In the genomic region with DNA sequence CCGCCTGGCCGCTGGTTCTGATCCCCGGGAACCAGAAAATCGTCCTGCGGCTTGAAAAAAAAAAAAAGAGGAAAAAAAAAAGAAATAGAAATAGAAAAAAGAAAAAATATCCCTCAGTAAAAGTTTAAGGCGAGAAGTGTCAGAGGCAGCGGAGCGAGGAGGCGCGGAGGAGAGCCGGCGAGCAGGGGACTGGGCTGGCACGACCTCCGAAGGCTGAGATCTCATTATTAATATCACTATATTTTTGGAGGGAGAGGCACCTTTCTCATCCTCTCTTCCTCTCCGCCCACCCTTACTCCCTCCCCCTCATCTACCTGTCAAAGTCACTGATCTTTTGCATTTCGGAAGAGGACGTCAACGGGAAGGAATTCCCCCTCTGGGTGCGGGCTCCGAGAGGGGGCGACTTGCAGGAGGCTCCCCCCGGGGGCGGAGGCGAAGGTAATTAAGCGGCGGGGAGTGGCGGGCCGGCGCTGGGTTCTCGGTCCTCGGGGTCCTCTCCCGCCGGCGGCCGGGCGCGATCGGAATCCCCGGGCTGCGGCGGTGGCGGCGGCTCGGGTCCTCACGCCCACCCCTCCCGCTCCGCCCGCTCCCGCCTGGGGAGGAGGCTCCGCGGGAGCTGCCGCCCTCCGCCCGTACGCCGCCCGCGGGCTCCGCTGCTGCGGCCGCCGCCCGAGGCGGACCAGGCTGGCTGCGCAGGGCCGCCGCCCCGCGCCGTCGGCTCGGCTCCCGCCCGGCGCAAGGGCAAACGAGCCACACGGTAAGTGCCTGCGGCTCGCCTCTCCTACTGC, we compare ENCODE assay signal across 9 cellular contexts. TPM values are rescaled to one million over a fixed set of nuclear protein-coding genes. Genes with fewer than 3 reads are reported as not detected.
DNase-seq lines count a peak whose midpoint lies in the region; ATAC-seq, FAIRE-seq and TF ChIP-seq lines count a peak whose summit lies in the region.
"Had no signal": no experiment of that assay in that cellular context is flagged by ENCODE, and none has a peak within 500 bp of the region (broad histone marks: within the 10 kb centered on the region; RNA-seq: fewer than 3 reads in every experiment).

Gene NTNG1, plus strand, starts transcription at position 337 of the 788 bp plus-strand sequence.

- 1% methylated on average over 79 of the region's 79 CpGs for WGBS in urinary bladder

- H3K4me3 Mint-ChIP-seq in T-helper 2 cell treated with Interferon-gamma antibody and Interleukin-4, amounts not matched to agents 5 μg/mL and 100 μg/mL, for 36 hours: peak within 1 kb of the TSS; percentile 75
- H3K4me3 Mint-ChIP-seq in endothelial cell (ENCODE audit: unreplicated experiment): peak within 1 kb of the TSS; percentile 96

- no peaks in the 10 kb centered on the region for H3K9me3 Mint-ChIP-seq in T-helper 2 cell treated with Interferon-gamma antibody and Interleukin-4, amounts not matched to agents 5 μg/mL and 100 μg/mL, for 36 hours
- no peaks in the 10 kb centered on the region for H3K9me3 Mint-ChIP-seq in endothelial cell (ENCODE audit: unreplicated experiment)

- no peak within 1 kb of the TSS for H3K27ac Mint-ChIP-seq in T-helper 2 cell treated with Interferon-gamma antibody and Interleukin-4, amounts not matched to agents 5 μg/mL and 100 μg/mL, for 36 hours
- no peak within 1 kb of the TSS for H3K27ac Mint-ChIP-seq in endothelial cell (ENCODE audit: unreplicated experiment)

- TF ChIP-seq CTCF in endothelial cell (IDR thresholded peaks at IDR 0.05; ENCODE audit: unreplicated experiment): no peak

- no peak within 1 kb of the TSS for H3K27ac ChIP-seq in urinary bladder (ENCODE audit: low read depth)

- peaks cover 54% of the 10 kb centered on the region for H3K27me3 Mint-ChIP-seq in T-helper 2 cell treated with Interferon-gamma antibody and Interleukin-4, amounts not matched to agents 5 μg/mL and 100 μg/mL, for 36 hours (ENCODE audit: low read depth)
- H3K27me3 Mint-ChIP-seq in endothelial cell (ENCODE audit: unreplicated experiment): peaks cover 10% of the 10 kb centered on the region

- no peaks in the 10 kb centered on the region for H3K36me3 Mint-ChIP-seq in T-helper 2 cell treated with Interferon-gamma antibody and Interleukin-4, amounts not matched to agents 5 μg/mL and 100 μg/mL, for 36 hours (ENCODE audit: low read depth)
- H3K36me3 Mint-ChIP-seq in endothelial cell (ENCODE audit: low read depth, unreplicated experiment): no peaks in the 10 kb centered on the region

- H3K4me3 ChIP-seq in mononuclear cell (ENCODE audit: low read length): peak within 1 kb of the TSS; percentile 22
- peak within 1 kb of the TSS; percentile 94 for H3K4me3 ChIP-seq in urinary bladder (ENCODE audit: low read depth, low read length)

- peaks cover 12% of the 10 kb centered on the region for H3K4me1 Mint-ChIP-seq in T-helper 2 cell treated with Interferon-gamma antibody and Interleukin-4, amounts not matched to agents 5 μg/mL and 100 μg/mL, for 36 hours (ENCODE audit: low read depth)
- H3K4me1 Mint-ChIP-seq in endothelial cell (ENCODE audit: unreplicated experiment): peaks cover 8% of the 10 kb centered on the region

- FAIRE-seq in GM12892 (lab: Jason Lieb, UNC): no peak
- FAIRE-seq: TTC549 had no signal

- DNase-seq in GM12892 (ENCODE audit: insufficient read length): peak; percentile 16
- DNase-seq in T-helper 2 cell treated with Interferon-gamma antibody and Interleukin-4, amounts not matched to agents 5 μg/mL and 100 μg/mL, for 36 hours (ENCODE audit: low spot score): peak; percentile 8
- DNase-seq in endothelial cell (ENCODE audit: low spot score): peak; percentile 31
- no peak for DNase-seq in NK-92 treated with Interleukin-12 subunit alpha and Interleukin-12 subunit beta, amount 100 ng/mL, for 24 hours (lab: John Stamatoyannopoulos, UW)

- ATAC-seq in HG02870 (IDR thresholded peaks at IDR 0.05; ENCODE audit: unreplicated experiment) (peak; percentile 35), HG03280 (IDR thresholded peaks at IDR 0.05; ENCODE audit: unreplicated experiment) (no peak)

- H3K36me3 ChIP-seq in urinary bladder (ENCODE audit: insufficient read depth): no peaks in the 10 kb centered on the region

- H3K4me1 ChIP-seq in mononuclear cell (ENCODE audit: insufficient read depth, low read length): peaks cover 13% of the 10 kb centered on the region
- peaks cover 3% of the 10 kb centered on the region for H3K4me1 ChIP-seq in urinary bladder (ENCODE audit: insufficient read depth)

- TF ChIP-seq POLR2A in GM12892 (IDR thresholded peaks at IDR 0.05; ENCODE audit: low read depth, low read length): no peak

- no peaks in the 10 kb centered on the region for H3K9me3 ChIP-seq in mononuclear cell (ENCODE audit: low read depth, low read length)

- peaks cover 80% of the 10 kb centered on the region for H3K27me3 ChIP-seq in mononuclear cell (ENCODE audit: insufficient read depth, low read length)

RNA-seq across cellular contexts. Expression of gene NTNG1, which starts in this region (rescaled TPM):
- 1.6 TPM for polyA plus RNA-seq in GM12892 (2012; ENCODE audit: missing spikeins)
- total RNA-seq in endothelial cell (ENCODE audit: unreplicated experiment) (3.2 TPM), mononuclear cell (1.6 TPM), urinary bladder (24.4 TPM)
- 12.1 TPM for polyA plus RNA-seq in urinary bladder
